ENCODE assay signal across 15 cellular contexts in the genomic region with DNA sequence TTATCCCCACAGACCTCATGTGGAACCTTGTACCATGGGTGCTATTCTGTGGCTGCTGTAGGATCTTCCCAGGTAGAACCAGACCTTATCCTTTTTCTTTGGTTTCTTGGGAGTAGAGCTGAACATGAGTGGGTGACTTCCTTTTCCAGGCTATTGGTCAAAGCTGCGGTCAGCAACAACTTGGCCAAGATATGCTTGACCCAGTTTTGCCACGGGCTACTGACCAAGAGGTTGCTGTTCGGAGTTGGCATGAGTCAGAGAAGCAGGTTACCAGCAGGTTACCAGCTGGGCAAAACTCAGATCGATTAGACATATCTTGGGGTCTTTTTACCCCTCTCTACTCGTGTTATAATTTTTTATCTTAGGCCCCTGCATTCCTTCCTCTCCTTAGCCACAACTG. TPM values are rescaled to one million over a fixed set of nuclear protein-coding genes. Genes with fewer than 3 reads are reported as not detected.
A peak's percentile ranks its signal among the peaks of the same experiment; 100 is the strongest.
DNase-seq lines count a peak whose midpoint lies in the region; TF ChIP-seq lines count a peak whose summit lies in the region.
"Had no signal": no experiment of that assay in that cellular context is flagged by ENCODE, and none has a peak within 500 bp of the region (broad histone marks: within the 10 kb centered on the region; RNA-seq: fewer than 3 reads in every experiment).

No MANE protein-coding gene starts in this region.

- H3K27me3 ChIP-seq in breast epithelium (no peaks in the 10 kb centered on the region), endodermal cell (ENCODE audit: control insufficient read depth, insufficient read depth, low read length, poor library complexity, severe bottlenecking) (no peaks in the 10 kb centered on the region), prostate gland (replicated peaks; ENCODE audit: insufficient read depth) (no peaks in the 10 kb centered on the region)
- H3K27me3 ChIP-seq: hepatocyte had no signal

- no peaks in the 10 kb centered on the region for H3K27me3 Mint-ChIP-seq in MCF 10A (ENCODE audit: insufficient read depth, unreplicated experiment)
- no peaks in the 10 kb centered on the region for H3K27me3 Mint-ChIP-seq in endodermal cell (ENCODE audit: insufficient read depth)
- H3K27me3 Mint-ChIP-seq: activated naive CD8-positive, alpha-beta T cell treated with anti-CD3 and anti-CD28 coated beads, Interleukin-2, amount 10 ng/mL, durations not matched to agents 7 days and 5 days; T-helper 17 cell had no signal

- H3K9me3 Mint-ChIP-seq in MCF 10A (ENCODE audit: unreplicated experiment) (no peaks in the 10 kb centered on the region), endodermal cell (no peaks in the 10 kb centered on the region)
- H3K9me3 Mint-ChIP-seq: activated naive CD8-positive, alpha-beta T cell treated with anti-CD3 and anti-CD28 coated beads, Interleukin-2, amount 10 ng/mL, durations not matched to agents 7 days and 5 days had no signal

- BruUV-seq in MCF 10A (replicated peaks; lab: Mats Ljungman, UMichigan), result no TSS peak

- intact Hi-C loops in MCF 10A (cut with micrococcal nuclease) (no loop called here), breast epithelium (cut with DNase I; ENCODE audit: low total_unique reads) (no loop called here), prostate gland (cut with DNase I) (no loop called here)

- DNase-seq in MCF 10A (ENCODE audit: unreplicated experiment), result peak; percentile 48
- no peak for DNase-seq in breast epithelium (ENCODE audit: low spot score in 2 of 2)
- peak; percentile 57 for DNase-seq in OCI-M1 (lab: John Stamatoyannopoulos, UW)
- no peak for DNase-seq in endodermal cell
- DNase-seq in stromal cell of bone marrow (ENCODE audit: low read depth), result peak; percentile 44
- DNase-seq in T-helper 1 cell, result no peak
- no peak for DNase-seq in central memory CD4-positive, alpha-beta T cell
- DNase-seq in prostate gland (ENCODE audit: low spot score), result no peak
- DNase-seq: 8988T; activated naive CD8-positive, alpha-beta T cell treated with anti-CD3 and anti-CD28 coated beads, Interleukin-2, amount 10 ng/mL, durations not matched to agents 7 days and 5 days; DMS79 treated with DMSO at 0.1 percent for 48 hours; effector CD4-positive, alpha-beta T cell; NCI-H187 treated with DMSO at 0.1 percent for 48 hours; T-helper 17 cell had no signal

- no peak overlapping the region for H3K9ac ChIP-seq in endodermal cell (ENCODE audit: extremely low read depth, low read length, poor library complexity, severe bottlenecking)

- TF ChIP-seq CTCF in MCF 10A (IDR thresholded peaks at IDR 0.05; ENCODE audit: unreplicated experiment) (no peak), breast epithelium (IDR thresholded peaks at IDR 0.05) (no peak), endodermal cell (conservative IDR thresholded peaks at IDR 0.05) (no peak), prostate gland (IDR thresholded peaks at IDR 0.05) (no peak)

- no peak overlapping the region for H3K27ac Mint-ChIP-seq in MCF 10A (ENCODE audit: low read depth, unreplicated experiment)
- H3K27ac Mint-ChIP-seq in endodermal cell, result peak overlapping the region; percentile 45
- H3K27ac Mint-ChIP-seq: activated naive CD8-positive, alpha-beta T cell treated with anti-CD3 and anti-CD28 coated beads, Interleukin-2, amount 10 ng/mL, durations not matched to agents 7 days and 5 days; T-helper 17 cell had no signal

- no peaks in the 10 kb centered on the region for H3K9me3 ChIP-seq in breast epithelium
- H3K9me3 ChIP-seq in endodermal cell (ENCODE audit: control insufficient read depth, low read length), result no peaks in the 10 kb centered on the region
- no peaks in the 10 kb centered on the region for H3K9me3 ChIP-seq in prostate gland

- H3K4me3 Mint-ChIP-seq in MCF 10A (ENCODE audit: unreplicated experiment) (no peak overlapping the region), endodermal cell (no peak overlapping the region)
- H3K4me3 Mint-ChIP-seq: activated naive CD8-positive, alpha-beta T cell treated with anti-CD3 and anti-CD28 coated beads, Interleukin-2, amount 10 ng/mL, durations not matched to agents 7 days and 5 days; T-helper 17 cell had no signal

- peaks cover 14% of the 10 kb centered on the region for H3K4me1 Mint-ChIP-seq in MCF 10A (ENCODE audit: insufficient read depth, unreplicated experiment)
- H3K4me1 Mint-ChIP-seq in endodermal cell, result peaks cover 2% of the 10 kb centered on the region
- H3K4me1 Mint-ChIP-seq: activated naive CD8-positive, alpha-beta T cell treated with anti-CD3 and anti-CD28 coated beads, Interleukin-2, amount 10 ng/mL, durations not matched to agents 7 days and 5 days; T-helper 17 cell had no signal

- POLR2A ChIA-PET in MCF 10A (lab: Yijun Ruan, JAX), result interaction anchor here (0.6 to 1.2 kb wide), 4 partner anchors 44 to 1612 kb away, joined by 3 to 4 read pairs (median 3); no protein-coding TSS in a partner anchor

- 93 to 95% methylated on average over 4 to 5 of the region's 5 CpGs for WGBS in endodermal cell (ENCODE audit: insufficient coverage in 1 of 2, insufficient read length in 1 of 2), 2 experiments
- WGBS in prostate gland, result 88% methylated on average over 5 of the region's 5 CpGs

- H3K27ac ChIP-seq in breast epithelium (no peak overlapping the region), endodermal cell (ENCODE audit: low read depth, low read length) (no peak overlapping the region), prostate gland (no peak overlapping the region)
- H3K27ac ChIP-seq: hepatocyte had no signal

- TF ChIP-seq POLR2A in breast epithelium (IDR thresholded peaks at IDR 0.05) (no peak), prostate gland (IDR thresholded peaks at IDR 0.05) (no peak)

- H3K36me3 Mint-ChIP-seq in MCF 10A (ENCODE audit: insufficient read depth, unreplicated experiment) (no peaks in the 10 kb centered on the region), endodermal cell (ENCODE audit: low read depth) (no peaks in the 10 kb centered on the region)
- H3K36me3 Mint-ChIP-seq: activated naive CD8-positive, alpha-beta T cell treated with anti-CD3 and anti-CD28 coated beads, Interleukin-2, amount 10 ng/mL, durations not matched to agents 7 days and 5 days had no signal

- H3K4me1 ChIP-seq in breast epithelium (no peaks in the 10 kb centered on the region), endodermal cell (ENCODE audit: control insufficient read depth, insufficient read depth, low read length) (no peaks in the 10 kb centered on the region), prostate gland (replicated peaks) (no peaks in the 10 kb centered on the region)

- H3K4me3 ChIP-seq in breast epithelium (no peak overlapping the region), endodermal cell (ENCODE audit: low read length) (no peak overlapping the region), prostate gland (no peak overlapping the region)
- H3K4me3 ChIP-seq: hepatocyte had no signal

- CTCF ChIA-PET in MCF 10A (lab: Yijun Ruan, JAX), result interaction anchor here (0.6 to 1.0 kb wide), 4 partner anchors 98 to 112 kb away, joined by 3 to 4 read pairs (median 4); no protein-coding TSS in a partner anchor

- H3K36me3 ChIP-seq in breast epithelium (no peaks in the 10 kb centered on the region), endodermal cell (ENCODE audit: control insufficient read depth, insufficient read depth, low read length) (no peaks in the 10 kb centered on the region), prostate gland (no peaks in the 10 kb centered on the region)

RNA-seq across cellular contexts. Expression of gene HDAC9, which starts 36.7 kb away (rescaled TPM):
- total RNA-seq in MCF 10A (2022) (11.3 and 26.0 TPM in 2 replicates), breast epithelium (10 to 100 TPM in 1 of 3 donors, 1 to 10 TPM in 2; 7.2 to 27.5 (median 7.3) TPM), endodermal cell (1 to 10 TPM; 1.5 to 4.0 TPM), prostate gland (10 to 100 TPM in 1 of 2 donors, 1 to 10 TPM in 1; 8.3 to 31.9 TPM)
- 18.0 TPM for polyA plus RNA-seq in endodermal cell (2013, experiment 1 of 2)
- polyA plus RNA-seq in endodermal cell (2013, experiment 2 of 2), result 17.9 TPM

Comparison
In these comparisons a context has a peak if more than half of its experiments do, and no peak if none do; other contexts are left out.
1. DNase-seq: peak in MCF 10A (single experiment), OCI-M1 (single experiment) and stromal cell of bone marrow (single experiment); none in breast epithelium (0 of 2), endodermal cell (single experiment), T-helper 1 cell (0 of 5), central memory CD4-positive, alpha-beta T cell (single experiment) and prostate gland (single experiment).